Comparison of ENCODE assay signal across 8 cellular contexts in genomic region chr1:228101994-228102790, GRCh38. TPM values are rescaled to one million over a fixed set of nuclear protein-coding genes. Genes with fewer than 3 reads are reported as not detected.
DNase-seq lines count a peak whose midpoint lies in the region; ATAC-seq and TF ChIP-seq lines count a peak whose summit lies in the region.

No MANE protein-coding gene starts in this region.

- H3K27me3 ChIP-seq in Caco-2 (replicated peaks; ENCODE audit: control insufficient read depth, insufficient read depth, low read length) (no peaks in the 10 kb centered on the region), HUES6 (ENCODE audit: control insufficient read depth, insufficient read depth, low read length) (no peaks in the 10 kb centered on the region), colonic mucosa (no peaks in the 10 kb centered on the region), stomach smooth muscle (ENCODE audit: control insufficient read depth in 1 of 2, insufficient read depth in 2 of 2, low read length in 2 of 2) (no peaks in the 10 kb centered on the region)

- intact Hi-C loops in Caco-2 (cut with micrococcal nuclease; ENCODE audit: unreplicated experiment), result loop anchor here (2.0 to 10.0 kb wide), 2 partner anchors 17 to 617 kb away; no protein-coding TSS in a partner anchor
- intact Hi-C loops in colonic mucosa (cut with DNase I), result no loop called here

- CTCF ChIA-PET in Caco-2 (lab: Charles Lee), result interaction anchor here (0.5 to 1.4 kb wide), 5 partner anchors 18 to 103 kb away, joined by 3 to 5 read pairs (median 3); no protein-coding TSS in a partner anchor

- H3K36me3 ChIP-seq in Caco-2 (ENCODE audit: control insufficient read depth, insufficient read depth, low read length), result peaks cover 4% of the 10 kb centered on the region; the same call in 1 of the 2 replicates
- peaks cover 59% of the 10 kb centered on the region for H3K36me3 ChIP-seq in HUES6 (ENCODE audit: control insufficient read depth, insufficient read depth, low read length)
- H3K36me3 ChIP-seq in colonic mucosa, result peaks cover 14% of the 10 kb centered on the region
- peaks cover 22 to 39% of the 10 kb centered on the region in 2 donors for H3K36me3 ChIP-seq in stomach smooth muscle (ENCODE audit: control insufficient read depth in 2 of 2, insufficient read depth in 2 of 2, low read length in 2 of 2)

- H3K9ac ChIP-seq in HUES6 (ENCODE audit: low read length) (peak overlapping the region; percentile 62), colonic mucosa (ENCODE audit: low read depth in 2 of 2, low read length in 2 of 2) (peak overlapping the region; percentile 78), stomach smooth muscle (ENCODE audit: low read length in 2 of 2) (peak overlapping the region in 1 of 2 donors; percentile 33)

- H3K9me3 ChIP-seq in Caco-2 (no peaks in the 10 kb centered on the region), HUES6 (ENCODE audit: control insufficient read depth, insufficient read depth, low read depth, low read length) (no peaks in the 10 kb centered on the region), colonic mucosa (no peaks in the 10 kb centered on the region), stomach smooth muscle (ENCODE audit: control insufficient read depth in 2 of 2, low read length in 2 of 2) (no peaks in the 10 kb centered on the region)

- peak overlapping the region; percentile 97 for H3K27ac Mint-ChIP-seq in Caco-2 (ENCODE audit: unreplicated experiment)

- ATAC-seq in GM21360 (IDR thresholded peaks at IDR 0.05; ENCODE audit: unreplicated experiment) (peak; percentile 31), GM21515 (IDR thresholded peaks at IDR 0.05; ENCODE audit: unreplicated experiment) (no peak)

- H3K4me3 ChIP-seq in Caco-2 (ENCODE audit: low read depth, low read length), result peak overlapping the region; percentile 98
- peak overlapping the region; percentile 83 for H3K4me3 ChIP-seq in HUES6 (ENCODE audit: low read depth, low read length)
- peak overlapping the region; percentile 90 for H3K4me3 ChIP-seq in colonic mucosa
- peak overlapping the region; percentile 49 to 88 for H3K4me3 ChIP-seq in stomach smooth muscle (ENCODE audit: low read length in 2 of 2)

- H3K27ac ChIP-seq in HUES6 (ENCODE audit: low read depth, low read length) (no peak overlapping the region), VCaP (peak overlapping the region; percentile 62), colonic mucosa (peak overlapping the region; percentile 96), stomach smooth muscle (ENCODE audit: low read length) (peak overlapping the region; percentile 85)

- POLR2A ChIA-PET in Caco-2 (lab: Charles Lee), result no interaction called here

- H3K36me3 Mint-ChIP-seq in Caco-2 (ENCODE audit: insufficient read depth, unreplicated experiment), result peaks cover 69% of the 10 kb centered on the region

- H3K9me3 Mint-ChIP-seq in Caco-2 (ENCODE audit: unreplicated experiment), result no peaks in the 10 kb centered on the region

- peak overlapping the region; percentile 93 for H3K4me3 Mint-ChIP-seq in Caco-2 (ENCODE audit: unreplicated experiment)

- BruUV-seq in Caco-2 (replicated peaks; lab: Mats Ljungman, UMichigan), result no TSS peak

- DNase-seq in Caco-2, result peak; percentile 79 to 81
- DNase-seq in colonic mucosa, result peak; percentile 56
- DNase-seq in lung microvascular endothelial cell (ENCODE audit: low read depth in 2 of 2), result peak; percentile 60 to 63

- no peaks in the 10 kb centered on the region for H3K27me3 Mint-ChIP-seq in Caco-2 (ENCODE audit: insufficient read depth, unreplicated experiment)

- peaks cover 14% of the 10 kb centered on the region for H3K4me1 Mint-ChIP-seq in Caco-2 (ENCODE audit: low read depth, unreplicated experiment)

- TF ChIP-seq CTCF in Caco-2 (IDR thresholded peaks at IDR 0.05; ENCODE audit: insufficient read depth in 1 of 2, low read depth in 1 of 2, low read length in 1 of 2, severe bottlenecking in 1 of 2, unreplicated experiment in 1 of 2) (peak in 1 of 2 experiments; percentile 45), VCaP (conservative IDR thresholded peaks at IDR 0.05) (no peak), colonic mucosa (IDR thresholded peaks at IDR 0.05) (no peak)

- H3K4me1 ChIP-seq in Caco-2, result peaks cover 23% of the 10 kb centered on the region
- peaks cover 3% of the 10 kb centered on the region; the same call in 1 of the 2 replicates for H3K4me1 ChIP-seq in HUES6 (ENCODE audit: control insufficient read depth, insufficient read depth, low read length)
- peaks cover 13% of the 10 kb centered on the region for H3K4me1 ChIP-seq in colonic mucosa
- peaks cover 26% of the 10 kb centered on the region for H3K4me1 ChIP-seq in stomach smooth muscle (ENCODE audit: control insufficient read depth, insufficient read depth, low read length)

RNA-seq across cellular contexts. Expression of gene C1orf35, which starts 0.9 kb away (rescaled TPM):
- 34.2 and 34.5 TPM in 2 replicates for total RNA-seq in Caco-2 (2022)
- 10 to 100 TPM; 14.9 to 26.4 TPM for total RNA-seq in colonic mucosa
- 6.5 and 8.1 TPM in 2 replicates for total RNA-seq in lung microvascular endothelial cell

RNA-seq across cellular contexts. Expression of gene MRPL55, which starts 6.9 kb away (rescaled TPM):
- total RNA-seq in Caco-2 (2022) (63.7 and 69.9 TPM in 2 replicates), colonic mucosa (10 to 100 TPM; 33.0 to 60.7 TPM), lung microvascular endothelial cell (35.7 and 47.4 TPM in 2 replicates)

RNA-seq across cellular contexts. Expression of gene ARF1, which starts 19.7 kb away (rescaled TPM):
- total RNA-seq in Caco-2 (2022), result 374 and 378 TPM in 2 replicates
- 100 to 1,000 TPM; 522 to 586 TPM for total RNA-seq in colonic mucosa
- 205 and 292 TPM in 2 replicates for total RNA-seq in lung microvascular endothelial cell

RNA-seq across cellular contexts. Expression of gene GUK1, which starts 37.9 kb away (rescaled TPM):
- total RNA-seq in Caco-2 (2022) (73.6 and 74.4 TPM in 2 replicates), colonic mucosa (100 to 1,000 TPM; 178 to 221 TPM), lung microvascular endothelial cell (590 and 952 TPM in 2 replicates)

RNA-seq across cellular contexts. Expression of gene GJC2, which starts 47.5 kb away (rescaled TPM):
- total RNA-seq in Caco-2 (2022) (1.1 and 1.5 TPM in 2 replicates), colonic mucosa (1 to 10 TPM in 1 of 2 donors, under 1 TPM in 1; 0.69 to 1.2 TPM), lung microvascular endothelial cell (6.5 and 18.3 TPM in 2 replicates)
